Comparison of ENCODE assay signal across 25 cellular contexts in the genomic region with DNA sequence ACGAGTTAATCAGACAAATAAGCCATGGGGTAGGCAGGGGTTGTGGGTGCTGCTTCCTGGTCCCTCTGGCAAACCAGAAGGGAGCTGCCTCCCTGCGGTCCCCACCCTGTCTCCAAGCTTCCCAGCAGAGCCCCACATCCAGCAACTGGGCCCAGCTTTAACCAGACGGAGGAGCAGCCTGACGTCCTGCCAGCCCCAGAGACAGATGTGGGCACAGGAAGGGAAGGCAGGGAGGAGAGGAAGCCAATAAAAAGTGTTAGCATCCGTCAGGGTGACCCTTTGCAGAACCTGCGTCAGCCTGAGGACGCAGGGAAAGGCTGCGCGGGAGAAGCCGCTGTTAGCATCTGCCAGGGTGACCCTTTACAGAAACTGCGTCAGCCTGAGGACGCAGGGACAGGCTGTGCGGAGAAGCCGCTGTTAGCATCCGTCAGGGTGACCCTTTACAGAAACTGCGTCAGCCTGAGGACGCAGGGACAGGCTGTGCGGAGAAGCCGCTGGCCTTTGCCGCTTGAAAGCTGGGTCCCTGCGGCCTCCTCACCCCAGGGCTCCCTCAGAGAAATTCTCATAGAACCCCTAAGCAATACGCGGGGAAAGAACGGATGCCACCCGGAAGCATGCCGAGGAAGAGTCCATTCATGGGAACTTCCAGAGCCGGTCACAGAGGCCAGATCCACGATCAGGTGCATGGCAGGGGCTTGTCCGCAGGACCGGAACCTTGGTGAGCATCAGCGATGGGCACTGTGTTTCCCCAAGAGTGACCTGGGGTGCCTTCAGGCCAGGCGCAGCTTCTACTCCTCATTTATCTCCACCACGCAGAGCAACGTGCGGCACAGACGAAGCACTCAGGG. TPM values are rescaled to one million over a fixed set of nuclear protein-coding genes. Genes with fewer than 3 reads are reported as not detected.
"Had no signal": no experiment of that assay in that cellular context is flagged by ENCODE, and none has a peak within 500 bp of the region (broad histone marks: within the 10 kb centered on the region; RNA-seq: fewer than 3 reads in every experiment).

No MANE protein-coding gene starts in this region.

- H3K27me3 ChIP-seq: upper lobe of left lung, vagina had no signal

- FAIRE-seq: bronchial epithelial cell, colon, frontal cortex, small intestine had no signal

- H3K4me3 ChIP-seq: mucosa of descending colon, upper lobe of left lung, vagina had no signal

- H3K36me3 ChIP-seq: upper lobe of left lung, vagina had no signal

- ATAC-seq: activated CD8-positive, alpha-beta T cell treated with anti-CD3 and anti-CD28 coated beads for 36 hours; activated naive CD4-positive, alpha-beta T cell treated with anti-CD3 and anti-CD28 coated beads, Interleukin-2, amount 50 U/mL, for 72 hours; activated T-cell treated with anti-CD3 and anti-CD28 coated beads, Interleukin-2, amount 50 U/mL, for 4 hours; mucosa of descending colon; sciatic nerve; stimulated activated memory B cell treated with anti-CD40 and anti-IgM and Interleukin-4, amounts not matched to agents 10 μg/mL and 1 μg/mL and 100 μg/mL, for 72 hours; stimulated activated naive CD8-positive, alpha-beta T cell treated with anti-CD3 and anti-CD28 coated beads, Interleukin-15, amount 100 ng/mL, for 72 hours had no signal

- H3K27ac ChIP-seq: upper lobe of left lung had no signal

- H3K9me3 ChIP-seq: mucosa of descending colon, upper lobe of left lung, vagina had no signal

- DNase-seq: activated B cell treated with CpG ODN at 0.5 μM for 24 hours; activated CD4-positive, alpha-beta T cell treated with anti-CD3 and anti-CD28 coated beads, Interleukin-2, amount 50 U/mL, for 1 hour; activated CD8-positive, alpha-beta T cell treated with anti-CD3 and anti-CD28 coated beads for 36 hours; activated T-cell treated with anti-CD3 and anti-CD28 coated beads, Interleukin-2, amount 50 U/mL, for 4 hours; dermis blood vessel endothelial cell; effector CD4-positive, alpha-beta T cell; nephron progenitor cell; nucleus accumbens; small intestine; stimulated activated CD4-positive, alpha-beta T cell treated with anti-CD3 and anti-CD28 coated beads, Interleukin-1b, Interleukin-23, amount 100 ng/mL, for 48 hours; stimulated activated CD4-positive, alpha-beta T cell treated with anti-CD3 and anti-CD28 coated beads, Interleukin-4, amount 100 ng/mL, for 4 hours; stimulated activated CD8-positive, alpha-beta memory T cell treated with anti-CD3 and anti-CD28 coated beads, Interleukin-4, amount 100 ng/mL, for 48 hours; stimulated activated naive CD8-positive, alpha-beta T cell treated with anti-CD3 and anti-CD28 coated beads, Interleukin-15, amount 100 ng/mL, for 72 hours; substantia nigra; T-helper 1 cell; upper lobe of left lung had no signal

RNA-seq across cellular contexts. Expression of gene DLL1, which starts 15.9 kb away (rescaled TPM):
- total RNA-seq: activated T-helper 2 cell treated with anti-CD3 and anti-CD28 coated beads, Interferon-gamma antibody, Interleukin-2, Interleukin-4, amounts not matched to agents 10 μg/mL and 5 μg/mL and 100 μg/mL, durations not matched to agents 14 hours and 24 hours and 36 hours had no signal
